Comparison of ENCODE assay signal across 8 cellular contexts in genomic region chr7:106126170-106126938, GRCh38. TPM values are rescaled to one million over a fixed set of nuclear protein-coding genes. Genes with fewer than 3 reads are reported as not detected.
DNase-seq lines count a peak whose midpoint lies in the region; ATAC-seq, FAIRE-seq and TF ChIP-seq lines count a peak whose summit lies in the region.

No MANE protein-coding gene starts in this region.

- no peak for FAIRE-seq in bronchial epithelial cell (lab: Jason Lieb, UNC)

- H3K4me3 ChIP-seq in bronchial epithelial cell (ENCODE audit: low read depth, low read length) = no peak overlapping the region

- H3K36me3 ChIP-seq in bronchial epithelial cell (ENCODE audit: control insufficient read depth, insufficient read depth, low read length) = no peaks in the 10 kb centered on the region

- peaks cover 7% of the 10 kb centered on the region for H3K27me3 Mint-ChIP-seq in progenitor cell of endocrine pancreas

- H3K4me1 Mint-ChIP-seq in progenitor cell of endocrine pancreas (ENCODE audit: low read depth) = peaks cover 9% of the 10 kb centered on the region

- H3K36me3 Mint-ChIP-seq in progenitor cell of endocrine pancreas (ENCODE audit: insufficient read depth) = no peaks in the 10 kb centered on the region

- TF ChIP-seq CTCF in bronchial epithelial cell (IDR thresholded peaks at IDR 0.05; ENCODE audit: insufficient read depth, low read length, severe bottlenecking) (no peak), progenitor cell of endocrine pancreas (IDR thresholded peaks at IDR 0.05; ENCODE audit: unreplicated experiment) (no peak)

- H3K27me3 ChIP-seq in bronchial epithelial cell (ENCODE audit: control insufficient read depth, insufficient read depth, low read length) = no peaks in the 10 kb centered on the region

- H3K4me3 Mint-ChIP-seq in progenitor cell of endocrine pancreas (ENCODE audit: low read depth) = no peak overlapping the region

- no peak overlapping the region for H3K27ac Mint-ChIP-seq in progenitor cell of endocrine pancreas

- no peaks in the 10 kb centered on the region for H3K9me3 Mint-ChIP-seq in progenitor cell of endocrine pancreas (ENCODE audit: low read depth)

- ATAC-seq in SK-N-SH treated with all-trans-retinoic acid at 6 μM for 48 hours = peak; percentile 57
- no peak for ATAC-seq in GM18861 (IDR thresholded peaks at IDR 0.05; ENCODE audit: unreplicated experiment)
- ATAC-seq in HG02970 (IDR thresholded peaks at IDR 0.05; ENCODE audit: low FRiP score, unreplicated experiment) = no peak

- DNase-seq in NCI-H2196 (lab: John Stamatoyannopoulos, UW; ENCODE audit: unreplicated experiment) = peak; percentile 23
- no peak for DNase-seq in NCI-H2196 treated with DMSO at 0.1 percent for 48 hours (lab: John Stamatoyannopoulos, UW; ENCODE audit: unreplicated experiment)
- DNase-seq in bronchial epithelial cell (ENCODE audit: low read depth) = peak; percentile 82
- peak; percentile 25 for DNase-seq in stimulated activated CD8-positive, alpha-beta memory T cell treated with anti-CD3 and anti-CD28 coated beads, Interleukin-12 subunit alpha, Interleukin-12 subunit beta, amount 100 ng/mL, for 1 hour (ENCODE audit: low read depth)
- DNase-seq in progenitor cell of endocrine pancreas (ENCODE audit: low spot score, unreplicated experiment) = no peak

TF ChIP-seq in SK-N-SH treated with all-trans-retinoic acid at 6 μM for 48 hours, 23 proteins besides CTCF, POLR2A, EP300 and RAD21:
- no peak for TF ChIP-seq ISL1 (CRISPR knock-in tag; IDR thresholded peaks at IDR 0.05)
- no peak for TF ChIP-seq CSRNP3 (CRISPR knock-in tag; IDR thresholded peaks at IDR 0.05)
- no peak for TF ChIP-seq ZNF70 (CRISPR knock-in tag; IDR thresholded peaks at IDR 0.05)
- TF ChIP-seq GLIS3 (CRISPR knock-in tag; IDR thresholded peaks at IDR 0.05) = no peak
- TF ChIP-seq TCF4 (CRISPR knock-in tag; IDR thresholded peaks at IDR 0.05; ENCODE audit: borderline replicate concordance) = no peak
- TF ChIP-seq TOX (CRISPR knock-in tag; IDR thresholded peaks at IDR 0.05; ENCODE audit: borderline replicate concordance) = no peak
- no peak for TF ChIP-seq CSDC2 (CRISPR knock-in tag; IDR thresholded peaks at IDR 0.05)

RNA-seq across cellular contexts. Expression of gene SYPL1, which starts 14.2 kb away (rescaled TPM):
- 64.8 and 74.8 TPM in 2 replicates for total RNA-seq in bronchial epithelial cell
- total RNA-seq in progenitor cell of endocrine pancreas = 52.8 and 60.3 TPM in 2 replicates

Comparison
In these comparisons a context has a peak if more than half of its experiments do, and no peak if none do; other contexts are left out.
1. DNase-seq: peak in NCI-H2196 (single experiment), bronchial epithelial cell (single experiment) and stimulated activated CD8-positive, alpha-beta memory T cell treated with anti-CD3 and anti-CD28 coated beads, Interleukin-12 subunit alpha, Interleukin-12 subunit beta, amount 100 ng/mL, for 1 hour (single experiment); none in NCI-H2196 treated with DMSO at 0.1 percent for 48 hours (single experiment) and progenitor cell of endocrine pancreas (single experiment).